23 cellular contexts compared by ENCODE assay signal in the genomic region with DNA sequence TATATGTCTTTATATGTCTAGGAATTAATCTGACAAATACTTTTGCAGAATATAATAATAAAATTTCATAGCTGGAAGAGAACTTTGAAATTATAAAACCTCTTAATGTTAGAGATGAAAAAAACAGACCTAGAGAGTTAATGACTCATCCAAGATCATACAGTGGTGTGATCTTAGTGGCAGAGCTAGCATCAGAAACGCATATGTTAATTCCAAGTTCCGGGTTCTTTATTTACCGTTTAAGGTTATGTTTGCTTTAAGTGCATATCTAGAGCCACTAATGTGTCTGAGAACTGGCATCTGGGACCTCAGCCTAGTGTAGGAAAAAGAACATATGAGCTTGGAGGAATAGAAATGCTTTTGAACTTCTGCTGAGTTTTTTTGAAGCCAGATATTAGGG. TPM values are rescaled to one million over a fixed set of nuclear protein-coding genes. Genes with fewer than 3 reads are reported as not detected.
DNase-seq lines count a peak whose midpoint lies in the region; ATAC-seq and TF ChIP-seq lines count a peak whose summit lies in the region.
"Had no signal": no experiment of that assay in that cellular context is flagged by ENCODE, and none has a peak within 500 bp of the region (broad histone marks: within the 10 kb centered on the region; RNA-seq: fewer than 3 reads in every experiment).

No MANE protein-coding gene starts in this region.

- intact Hi-C loops in activated CD4-positive, alpha-beta T cell treated with anti-CD3 and anti-CD28 coated beads for 36 hours (cut with DNase I, micrococcal nuclease), result no loop called here
- intact Hi-C loops in colonic mucosa (cut with DNase I), result no loop called here

- no peak for TF ChIP-seq CTCF in colonic mucosa (IDR thresholded peaks at IDR 0.05)
- TF ChIP-seq CTCF in smooth muscle cell (IDR thresholded peaks at IDR 0.05; ENCODE audit: borderline replicate concordance, insufficient read depth, poor library complexity, severe bottlenecking), result no peak
- no peak for TF ChIP-seq CTCF in GM13977 (IDR thresholded peaks at IDR 0.05; ENCODE audit: extremely low read depth, insufficient read depth, missing control alignments)

- H3K27ac ChIP-seq in colonic mucosa (peak overlapping the region; percentile 66), smooth muscle cell (ENCODE audit: low read depth) (no peak overlapping the region)
- H3K27ac ChIP-seq: adrenal gland; BLaER1 treated with 17β-estradiol and CSF1 and Interleukin-3, amounts not matched to agents 10 nM and 100 nM; spleen; upper lobe of left lung; VCaP had no signal

- WGBS in smooth muscle cell (ENCODE audit: low lambda C conversion rate), result 48% methylated on average over 3 of the region's 3 CpGs

- H3K9me3 ChIP-seq in colonic mucosa (no peaks in the 10 kb centered on the region), smooth muscle cell (replicated peaks; ENCODE audit: low read depth) (no peaks in the 10 kb centered on the region)
- H3K9me3 ChIP-seq: adrenal gland, upper lobe of left lung had no signal

- POLR2A ChIA-PET in activated CD4-positive, alpha-beta T cell treated with anti-CD3 and anti-CD28 coated beads for 36 hours (lab: Charles Lee), result interaction anchor here (0.6 to 0.7 kb wide), 2 partner anchors 10 to 361 kb away, joined by 3 read pairs; no protein-coding TSS in a partner anchor

- H3K4me1 Mint-ChIP-seq in activated CD4-positive, alpha-beta T cell treated with anti-CD3 and anti-CD28 coated beads for 36 hours, result peaks cover 48% of the 10 kb centered on the region

- H3K4me2 ChIP-seq in smooth muscle cell, result peak overlapping the region; percentile 42

- peaks cover 3% of the 10 kb centered on the region for H3F3A ChIP-seq in smooth muscle cell (ENCODE audit: low read depth)

- peak; percentile 58 for ATAC-seq in activated CD4-positive, alpha-beta T cell treated with anti-CD3 and anti-CD28 coated beads for 36 hours
- no peak for ATAC-seq in GM19397 (IDR thresholded peaks at IDR 0.05; ENCODE audit: unreplicated experiment)
- ATAC-seq: Panc1 had no signal

- peaks cover 3% of the 10 kb centered on the region for H3K4me1 ChIP-seq in colonic mucosa
- peaks cover 7% of the 10 kb centered on the region for H3K4me1 ChIP-seq in smooth muscle cell (ENCODE audit: low read depth)
- H3K4me1 ChIP-seq: adrenal gland, spleen, upper lobe of left lung had no signal

- H3K9me3 Mint-ChIP-seq in activated CD4-positive, alpha-beta T cell treated with anti-CD3 and anti-CD28 coated beads for 36 hours (ENCODE audit: low read depth), result peaks cover 2% of the 10 kb centered on the region

- H3K27ac Mint-ChIP-seq in activated CD4-positive, alpha-beta T cell treated with anti-CD3 and anti-CD28 coated beads for 36 hours, result no peak overlapping the region
- H3K27ac Mint-ChIP-seq: IgD-negative memory B cell had no signal

- peak overlapping the region in 1 of 2 donors; percentile 16 for H3K9ac ChIP-seq in colonic mucosa (ENCODE audit: low read depth in 2 of 2, low read length in 2 of 2)
- H3K9ac ChIP-seq in smooth muscle cell (ENCODE audit: low read depth), result no peak overlapping the region
- H3K9ac ChIP-seq: BLaER1 treated with 17β-estradiol and CSF1 and Interleukin-3, amounts not matched to agents 10 nM and 100 nM had no signal

- H3K36me3 Mint-ChIP-seq in activated CD4-positive, alpha-beta T cell treated with anti-CD3 and anti-CD28 coated beads for 36 hours (ENCODE audit: low read depth), result peaks cover 2% of the 10 kb centered on the region
- H3K36me3 Mint-ChIP-seq: IgD-negative memory B cell had no signal

- CTCF ChIA-PET in activated CD4-positive, alpha-beta T cell treated with anti-CD3 and anti-CD28 coated beads for 36 hours (lab: Charles Lee), result interaction anchor here (1.2 to 1.4 kb wide), 2 partner anchors 13 to 38 kb away, joined by 3 to 4 read pairs; no protein-coding TSS in a partner anchor

- H3K79me2 ChIP-seq in smooth muscle cell (ENCODE audit: low read depth), result peaks cover 44% of the 10 kb centered on the region

- H3K4me3 Mint-ChIP-seq in activated CD4-positive, alpha-beta T cell treated with anti-CD3 and anti-CD28 coated beads for 36 hours, result no peak overlapping the region
- H3K4me3 Mint-ChIP-seq: IgD-negative memory B cell had no signal

- in situ Hi-C loops in GM13977 (cut with MboI; ENCODE audit: low pct_unique_long_range_greater_than_20kb, low sequenced_read_pairs, unreplicated experiment), result no loop called here

- no peak overlapping the region for H2AFZ ChIP-seq in smooth muscle cell (ENCODE audit: low read depth)

- H3K27me3 ChIP-seq in colonic mucosa (no peaks in the 10 kb centered on the region), smooth muscle cell (ENCODE audit: low read depth) (no peaks in the 10 kb centered on the region)
- H3K27me3 ChIP-seq: adrenal gland; BLaER1 treated with 17β-estradiol and CSF1 and Interleukin-3, amounts not matched to agents 10 nM and 100 nM; spleen; upper lobe of left lung had no signal

- H4K20me1 ChIP-seq in smooth muscle cell (ENCODE audit: low read depth), result peaks cover 58% of the 10 kb centered on the region

- H3K36me3 ChIP-seq in colonic mucosa (no peaks in the 10 kb centered on the region), smooth muscle cell (ENCODE audit: low read depth) (no peaks in the 10 kb centered on the region)
- H3K36me3 ChIP-seq: adrenal gland, spleen, upper lobe of left lung had no signal

- H3K4me3 ChIP-seq in colonic mucosa (no peak overlapping the region), smooth muscle cell (no peak overlapping the region)
- H3K4me3 ChIP-seq: adrenal gland; BLaER1 treated with 17β-estradiol and CSF1 and Interleukin-3, amounts not matched to agents 10 nM and 100 nM; spleen; upper lobe of left lung had no signal

- H3K27me3 Mint-ChIP-seq in activated CD4-positive, alpha-beta T cell treated with anti-CD3 and anti-CD28 coated beads for 36 hours, result no peaks in the 10 kb centered on the region
- H3K27me3 Mint-ChIP-seq: IgD-negative memory B cell had no signal

- DNase-seq in activated CD4-positive, alpha-beta T cell treated with anti-CD3 and anti-CD28 coated beads for 36 hours, result no peak
- DNase-seq in activated CD4-positive, alpha-beta T cell treated with anti-CD3 and anti-CD28 coated beads, Interleukin-2, amount 50 U/mL, for 4 hours, result no peak
- DNase-seq in LoVo (ENCODE audit: low spot score) (peak; percentile 51), colonic mucosa (no peak), smooth muscle cell (lab: John Stamatoyannopoulos, UW; ENCODE audit: unreplicated experiment) (no peak), GM13977 (ENCODE audit: low spot score) (no peak), NCI-H82 (lab: John Stamatoyannopoulos, UW) (no peak)
- DNase-seq: activated gamma-delta T cell; adrenal gland; cortex of kidney; HCEC 1CT; NCI-H187; NCI-H226; nucleus accumbens; spleen; stimulated activated CD4-positive, alpha-beta T cell treated with anti-CD3 and anti-CD28 coated beads, Interleukin-4, amount 100 ng/mL, for 24 hours; T-helper 2 cell had no signal

RNA-seq across cellular contexts. Expression of gene CERS6, which starts 24.3 kb away (rescaled TPM):
- 10 to 100 TPM; 12.9 to 13.1 TPM for total RNA-seq in activated CD4-positive, alpha-beta T cell treated with anti-CD3 and anti-CD28 coated beads for 36 hours
- total RNA-seq in colonic mucosa (10 to 100 TPM; 56.7 to 75.9 TPM), smooth muscle cell (26.6 and 28.1 TPM in 2 replicates)
- polyA plus RNA-seq in smooth muscle cell, result 9.2 and 10.7 TPM in 2 replicates
